Comparison of ENCODE assay signal across 17 cellular contexts in the genomic region with DNA sequence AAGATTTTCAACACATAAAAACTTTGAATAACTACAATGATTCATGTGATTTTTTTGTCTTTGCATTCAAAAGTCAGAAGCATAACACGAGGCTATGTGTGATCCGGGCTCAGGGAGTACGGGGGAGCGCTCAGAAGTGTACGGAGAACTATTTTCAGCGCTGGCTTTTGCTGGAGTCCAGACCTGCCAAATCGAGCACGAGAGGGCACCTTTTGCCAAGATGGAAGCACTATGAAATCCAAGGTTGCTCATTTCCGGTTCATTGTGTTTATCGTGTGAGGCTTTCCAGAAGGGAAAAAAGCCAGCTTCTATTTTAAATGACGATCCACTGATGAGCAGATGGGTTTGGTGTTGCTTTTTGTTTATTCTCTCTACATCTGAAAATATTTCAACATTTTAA. TPM values are rescaled to one million over a fixed set of nuclear protein-coding genes. Genes with fewer than 3 reads are reported as not detected.
DNase-seq lines count a peak whose midpoint lies in the region; TF ChIP-seq lines count a peak whose summit lies in the region.
"Had no signal": no experiment of that assay in that cellular context is flagged by ENCODE, and none has a peak within 500 bp of the region (broad histone marks: within the 10 kb centered on the region; RNA-seq: fewer than 3 reads in every experiment).

No MANE protein-coding gene starts in this region.

- TF ChIP-seq POLR2A in lower leg skin (IDR thresholded peaks at IDR 0.05): no peak
- no peak for TF ChIP-seq POLR2A in stomach (IDR thresholded peaks at IDR 0.05)
- no peak for TF ChIP-seq POLR2A in erythroblast (IDR thresholded peaks at IDR 0.05; ENCODE audit: low read length)

- peak overlapping the region; percentile 61 for H3K4me2 ChIP-seq in GM23248 (ENCODE audit: unreplicated experiment)

- DNase-seq in GM23248: peak; percentile 86
- DNase-seq in endodermal cell: peak; percentile 30
- DNase-seq in lower leg skin (ENCODE audit: low spot score in 2 of 2): peak; percentile 70 to 90
- DNase-seq in stomach: no peak
- no peak for DNase-seq in NCI-H187 (lab: John Stamatoyannopoulos, UW)
- no peak for DNase-seq in T-helper 2 cell
- no peak for DNase-seq in erythroblast (lab: John Stamatoyannopoulos, UW)
- DNase-seq in DMS53 treated with DMSO at 0.1 percent for 48 hours (lab: John Stamatoyannopoulos, UW; ENCODE audit: unreplicated experiment): no peak
- DNase-seq: activated B cell treated with CpG ODN at 0.5 μM for 24 hours; activated effector memory CD4-positive, alpha-beta T cell treated with anti-CD3 and anti-CD28 coated beads, Interleukin-2, amount 50 U/mL, for 16 hours; Caco-2; H7; NCI-H1694; NCI-H69 had no signal

- TF ChIP-seq EP300 in stomach (IDR thresholded peaks at IDR 0.05): no peak

- H3K4me3 ChIP-seq in GM23248 (peak overlapping the region; percentile 34), endodermal cell (ENCODE audit: low read length) (no peak overlapping the region), lower leg skin (ENCODE audit: low read depth, poor library complexity, severe bottlenecking) (no peak overlapping the region), stomach (no peak overlapping the region)
- H3K4me3 ChIP-seq: skin epidermis had no signal

- no peaks in the 10 kb centered on the region for H3K27me3 Mint-ChIP-seq in endodermal cell (ENCODE audit: insufficient read depth)
- H3K27me3 Mint-ChIP-seq: activated B cell treated with CpG ODN at 0.5 μM for 24 hours; stimulated activated memory B cell treated with anti-CD40 and anti-IgM and Interleukin-4, amounts not matched to agents 10 μg/mL and 1 μg/mL and 100 μg/mL, for 72 hours had no signal

- TF ChIP-seq CTCF in endodermal cell (conservative IDR thresholded peaks at IDR 0.05) (no peak), lower leg skin (IDR thresholded peaks at IDR 0.05) (no peak), stomach (IDR thresholded peaks at IDR 0.05) (no peak)

- H3K27me3 ChIP-seq in GM23248 (replicated peaks; ENCODE audit: insufficient read depth) (no peaks in the 10 kb centered on the region), endodermal cell (ENCODE audit: control insufficient read depth, insufficient read depth, low read length, poor library complexity, severe bottlenecking) (no peaks in the 10 kb centered on the region), stomach (no peaks in the 10 kb centered on the region)

- H2AFZ ChIP-seq in GM23248: peak overlapping the region; percentile 30; the same call in 1 of the 2 replicates

- H3K27ac Mint-ChIP-seq in endodermal cell: no peak overlapping the region
- H3K27ac Mint-ChIP-seq: activated B cell treated with CpG ODN at 0.5 μM for 24 hours; dendritic cell treated with granulocyte-macrophage colony-stimulating factor and Interleukin-4, amounts not matched to agents 40 ng/mL and 50 ng/mL, for 4 days; stimulated activated memory B cell treated with anti-CD40 and anti-IgM and Interleukin-4, amounts not matched to agents 10 μg/mL and 1 μg/mL and 100 μg/mL, for 72 hours had no signal

- no peaks in the 10 kb centered on the region for H4K20me1 ChIP-seq in GM23248 (ENCODE audit: insufficient read depth)

- no peak overlapping the region for H3K4me3 Mint-ChIP-seq in endodermal cell
- H3K4me3 Mint-ChIP-seq: activated B cell treated with CpG ODN at 0.5 μM for 24 hours; dendritic cell treated with granulocyte-macrophage colony-stimulating factor and Interleukin-4, amounts not matched to agents 40 ng/mL and 50 ng/mL, for 4 days; stimulated activated memory B cell treated with anti-CD40 and anti-IgM and Interleukin-4, amounts not matched to agents 10 μg/mL and 1 μg/mL and 100 μg/mL, for 72 hours had no signal

- peaks cover 13% of the 10 kb centered on the region for H3K4me1 ChIP-seq in GM23248 (ENCODE audit: insufficient read depth)
- H3K4me1 ChIP-seq in endodermal cell (ENCODE audit: control insufficient read depth, insufficient read depth, low read length): no peaks in the 10 kb centered on the region
- H3K4me1 ChIP-seq in stomach: peaks cover 0 to 15% (median 12%) of the 10 kb centered on the region in 4 donors
- H3K4me1 ChIP-seq: Caco-2 had no signal

- intact Hi-C loops in lower leg skin (cut with DNase I; ENCODE audit: low total_unique reads): no loop called here
- intact Hi-C loops in stomach (cut with DNase I; ENCODE audit: low total_unique reads): no loop called here

- H3K79me2 ChIP-seq in GM23248 (ENCODE audit: insufficient read depth): peaks cover 59% of the 10 kb centered on the region

- H3K36me3 ChIP-seq in GM23248 (ENCODE audit: low read depth) (no peaks in the 10 kb centered on the region), endodermal cell (ENCODE audit: control insufficient read depth, insufficient read depth, low read length) (no peaks in the 10 kb centered on the region), stomach (no peaks in the 10 kb centered on the region)

- peaks cover 27% of the 10 kb centered on the region for H3K9me3 Mint-ChIP-seq in endodermal cell

- H3K9me2 ChIP-seq in GM23248 (ENCODE audit: insufficient read depth): no peaks in the 10 kb centered on the region

- H3K4me1 Mint-ChIP-seq in endodermal cell: peaks cover 17% of the 10 kb centered on the region
- H3K4me1 Mint-ChIP-seq: activated B cell treated with CpG ODN at 0.5 μM for 24 hours had no signal

- no peaks in the 10 kb centered on the region for H3F3A ChIP-seq in GM23248 (ENCODE audit: insufficient read depth)

- H3K9ac ChIP-seq in GM23248 (peak overlapping the region; percentile 26), endodermal cell (ENCODE audit: extremely low read depth, low read length, poor library complexity, severe bottlenecking) (no peak overlapping the region)

- WGBS in GM23248 (ENCODE audit: low coverage in 1 of 2, low lambda C conversion rate in 2 of 2, missing lambda C conversion rate in 2 of 2), 2 experiments: 12 to 18% methylated on average over 11 of the region's 11 CpGs
- 93 to 95% methylated on average over 10 to 11 of the region's 11 CpGs for WGBS in endodermal cell (ENCODE audit: insufficient coverage in 1 of 2, insufficient read length in 1 of 2), 2 experiments
- 62 to 66% methylated on average over 11 of the region's 11 CpGs for WGBS in lower leg skin, 2 donors
- WGBS in stomach, 5 donors: 69 to 80% (median 74%) methylated on average over 11 of the region's 11 CpGs

- H3K9me3 ChIP-seq in GM23248 (ENCODE audit: low read depth) (no peaks in the 10 kb centered on the region), endodermal cell (ENCODE audit: control insufficient read depth, low read length) (peaks cover 6% of the 10 kb centered on the region), stomach (peaks cover 0 to 12% (median 3%) of the 10 kb centered on the region in 4 donors)
- H3K9me3 ChIP-seq: Caco-2 had no signal

- peaks cover 30% of the 10 kb centered on the region for H3K36me3 Mint-ChIP-seq in endodermal cell (ENCODE audit: low read depth)

- in situ Hi-C loops in GM23248 (cut with MboI): no loop called here

- H3K27ac ChIP-seq in GM23248 (peak overlapping the region; percentile 52), endodermal cell (ENCODE audit: low read depth, low read length) (no peak overlapping the region), stomach (peak overlapping the region in 3 of 5 donors; percentile 5 to 40 (median 20))

RNA-seq across cellular contexts. Expression of a gene that starts 11.3 kb away (rescaled TPM):
- total RNA-seq in GM23248 (2014; rRNA removed; shearing (Covaris generic)): 0.13 and 2.1 TPM in 2 replicates
- polyA plus RNA-seq in GM23248 (2016; fragmentation: Nextera tagmentation; extraction: Ambion mirVana) (0.31 and 0.33 TPM in 2 replicates), stomach (under 1 TPM in 2 of 3 donors, not detected in 1; 0.25 to 0.46 TPM)
- total RNA-seq in endodermal cell (1 to 10 TPM in 1 of 2 donors, under 1 TPM in 1; 0.80 to 2.5 TPM), lower leg skin (1 to 10 TPM in 3 of 4 donors, under 1 TPM in 1; 0.93 to 2.1 (median 1.5) TPM), stomach (1 to 10 TPM in 3 of 5 donors, not detected in 2; 3.5 to 9.0 (median 5.5) TPM)
- polyA plus RNA-seq in endodermal cell (2013, experiment 1 of 2): 0.11 TPM
- 0.33 TPM for polyA plus RNA-seq in endodermal cell (2013, experiment 2 of 2)
- total RNA-seq: H7 had no signal

RNA-seq across cellular contexts. Expression of a gene that starts 51.9 kb away (rescaled TPM):
- 42.0 and 45.1 TPM in 2 replicates for total RNA-seq in GM23248 (2014; rRNA removed; shearing (Covaris generic))
- polyA plus RNA-seq in GM23248 (2016; fragmentation: Nextera tagmentation; extraction: Ambion mirVana) (44.0 and 49.0 TPM in 2 replicates), stomach (10 to 100 TPM; 10.9 to 60.2 (median 58.0) TPM)
- total RNA-seq in endodermal cell (10 to 100 TPM; 17.9 to 23.9 TPM), lower leg skin (10 to 100 TPM; 22.7 to 55.9 (median 40.6) TPM), stomach (100 to 1,000 TPM in 1 of 5 donors, 10 to 100 TPM in 4; 35.1 to 150 (median 85.2) TPM)
- 16.7 TPM for polyA plus RNA-seq in endodermal cell (2013, experiment 1 of 2)
- 16.3 TPM for polyA plus RNA-seq in endodermal cell (2013, experiment 2 of 2)

Comparison
In these comparisons a context has a peak if more than half of its experiments do, and no peak if none do; other contexts are left out.
1. DNase-seq: peak in GM23248 (single experiment), endodermal cell (single experiment) and lower leg skin (2 of 2); none in stomach (single experiment), NCI-H187 (0 of 2), T-helper 2 cell (0 of 5), erythroblast (0 of 2) and DMS53 treated with DMSO at 0.1 percent for 48 hours (single experiment).